In the genomic region with DNA sequence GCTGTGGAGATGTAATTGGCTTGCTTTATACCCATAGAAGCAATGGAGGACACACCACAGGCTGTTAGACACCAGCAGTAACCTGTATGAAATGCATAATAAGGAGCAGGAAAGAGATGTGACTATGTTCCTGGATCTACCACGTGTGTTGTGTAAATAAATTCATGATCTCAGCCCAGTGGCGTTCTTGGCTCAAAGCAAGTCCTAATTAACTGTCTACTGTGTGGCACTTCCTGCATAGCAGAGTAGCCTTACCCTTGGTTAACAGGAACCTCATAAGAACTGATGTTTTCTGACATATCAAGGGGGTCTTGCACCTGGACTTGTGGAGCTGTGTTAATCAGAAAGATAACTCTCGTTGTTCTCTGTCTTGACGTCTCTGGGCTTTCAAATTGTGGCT, we compare ENCODE assay signal across 9 cellular contexts. TPM values are rescaled to one million over a fixed set of nuclear protein-coding genes. Genes with fewer than 3 reads are reported as not detected.
DNase-seq lines count a peak whose midpoint lies in the region; ATAC-seq and TF ChIP-seq lines count a peak whose summit lies in the region.
"Had no signal": no experiment of that assay in that cellular context is flagged by ENCODE, and none has a peak within 500 bp of the region (broad histone marks: within the 10 kb centered on the region; RNA-seq: fewer than 3 reads in every experiment).

No MANE protein-coding gene starts in this region.

- no peak overlapping the region for H3K4me3 Mint-ChIP-seq in effector memory CD8-positive, alpha-beta T cell

- H3K36me3 Mint-ChIP-seq in effector memory CD8-positive, alpha-beta T cell (ENCODE audit: insufficient read depth) = peaks cover 2% of the 10 kb centered on the region

- WGBS in psoas muscle, 3 donors = 27 to 41% (median 38%) methylated on average over 4 of the region's 4 CpGs

- H3K27me3 Mint-ChIP-seq in effector memory CD8-positive, alpha-beta T cell = peaks cover 25 to 34% of the 10 kb centered on the region in 2 donors

- H3K36me3 ChIP-seq in psoas muscle (ENCODE audit: insufficient read depth in 1 of 2, low read depth in 1 of 2) (no peaks in the 10 kb centered on the region), WERI-Rb-1 (no peaks in the 10 kb centered on the region), tibial artery (no peaks in the 10 kb centered on the region), HAP-1 (replicated peaks) (no peaks in the 10 kb centered on the region)

- H3K4me1 ChIP-seq in psoas muscle (peaks cover 4% of the 10 kb centered on the region), tibial artery (peaks cover 0 to 2% (median 0%) of the 10 kb centered on the region in 4 donors), HAP-1 (no peaks in the 10 kb centered on the region)

- peak; percentile 46 for DNase-seq in HT-29 (ENCODE audit: low spot score)
- DNase-seq in NCI-H748 (lab: John Stamatoyannopoulos, UW; ENCODE audit: unreplicated experiment) = peak; percentile 93
- peak; percentile 65 to 86 for DNase-seq in foreskin fibroblast
- no peak for DNase-seq in psoas muscle
- no peak for DNase-seq in WERI-Rb-1
- DNase-seq in effector memory CD8-positive, alpha-beta T cell = no peak
- no peak for DNase-seq in tibial artery
- no peak for DNase-seq in HAP-1 (ENCODE audit: low spot score in 2 of 2)
- DNase-seq: NK-92 treated with Interleukin-12 subunit alpha and Interleukin-12 subunit beta, amount 100 ng/mL, for 24 hours had no signal

- no peak overlapping the region for H3K27ac ChIP-seq in psoas muscle
- no peak overlapping the region for H3K27ac ChIP-seq in WERI-Rb-1
- no peak overlapping the region for H3K27ac ChIP-seq in tibial artery

- H3K27me3 ChIP-seq in psoas muscle (ENCODE audit: insufficient read depth in 3 of 3, low read length in 2 of 3) (no peaks in the 10 kb centered on the region), WERI-Rb-1 (ENCODE audit: insufficient read depth, low read depth, severe bottlenecking) (no peaks in the 10 kb centered on the region), tibial artery (no peaks in the 10 kb centered on the region), HAP-1 (ENCODE audit: low read depth) (no peaks in the 10 kb centered on the region; the same call in 1 of the 2 replicates)

- peaks cover 10% of the 10 kb centered on the region for H3K9me3 ChIP-seq in psoas muscle
- peaks cover 4% of the 10 kb centered on the region for H3K9me3 ChIP-seq in WERI-Rb-1 (ENCODE audit: severe bottlenecking)
- H3K9me3 ChIP-seq in tibial artery = peaks cover 0 to 8% (median 0%) of the 10 kb centered on the region in 3 donors
- no peaks in the 10 kb centered on the region; the same call in 1 of the 2 replicates for H3K9me3 ChIP-seq in HAP-1

- no peaks in the 10 kb centered on the region for H3K9me3 Mint-ChIP-seq in effector memory CD8-positive, alpha-beta T cell

- H3K4me1 Mint-ChIP-seq in effector memory CD8-positive, alpha-beta T cell (ENCODE audit: low read depth in 2 of 2) = no peaks in the 10 kb centered on the region

- TF ChIP-seq CTCF in foreskin fibroblast (IDR thresholded peaks at IDR 0.05; ENCODE audit: low read depth, low read length) (no peak), psoas muscle (IDR thresholded peaks at IDR 0.05) (no peak), WERI-Rb-1 (IDR thresholded peaks at IDR 0.05; ENCODE audit: low read depth, low read length) (no peak), tibial artery (IDR thresholded peaks at IDR 0.05) (no peak)

- ATAC-seq in psoas muscle = peak; percentile 55 to 92 (median 80)
- ATAC-seq in effector memory CD8-positive, alpha-beta T cell (replicated peaks) = no peak

- H3K4me3 ChIP-seq in foreskin fibroblast (ENCODE audit: low read depth in 1 of 2, low read length in 2 of 2) (no peak overlapping the region), psoas muscle (no peak overlapping the region), WERI-Rb-1 (ENCODE audit: low read depth, low read length) (no peak overlapping the region), tibial artery (no peak overlapping the region), HAP-1 (no peak overlapping the region)

- in situ Hi-C loops in HAP-1 (cut with MboI; ENCODE audit: low sequenced_read_pairs) = no loop called here

- H3K27ac Mint-ChIP-seq in effector memory CD8-positive, alpha-beta T cell = no peak overlapping the region

- intact Hi-C loops in psoas muscle (cut with DNase I) (no loop called here), tibial artery (cut with DNase I; ENCODE audit: low total_unique reads) (no loop called here)

RNA-seq across cellular contexts. Expression of gene FAM180A, which starts 25.7 kb away (rescaled TPM):
- total RNA-seq in HT-29 (2014; rRNA removed; shearing (Covaris generic)) = not detected in 2 replicates
- 1 to 10 TPM in 1 of 4 donors, under 1 TPM in 1, not detected in 2; 0.42 to 1.8 TPM for total RNA-seq in psoas muscle
- polyA plus RNA-seq in psoas muscle = under 1 TPM; 0.07 to 0.13 (median 0.12) TPM

RNA-seq across cellular contexts. Expression of gene SLC13A4, which starts 46.3 kb away (rescaled TPM):
- total RNA-seq in HT-29 (2014; rRNA removed; shearing (Covaris generic)) = not detected in 2 replicates
- not detected for total RNA-seq in psoas muscle
- polyA plus RNA-seq in psoas muscle = under 1 TPM; 0.01 to 0.08 (median 0.03) TPM

Comparison
In these comparisons a context has a peak if more than half of its experiments do, and no peak if none do; other contexts are left out.
1. DNase-seq: peak in HT-29 (single experiment), NCI-H748 (single experiment) and foreskin fibroblast (2 of 2); none in psoas muscle (0 of 2), WERI-Rb-1 (single experiment), effector memory CD8-positive, alpha-beta T cell (0 of 3), tibial artery (0 of 2) and HAP-1 (0 of 2).